ENCODE assay signal across 14 cellular contexts in the genomic region with DNA sequence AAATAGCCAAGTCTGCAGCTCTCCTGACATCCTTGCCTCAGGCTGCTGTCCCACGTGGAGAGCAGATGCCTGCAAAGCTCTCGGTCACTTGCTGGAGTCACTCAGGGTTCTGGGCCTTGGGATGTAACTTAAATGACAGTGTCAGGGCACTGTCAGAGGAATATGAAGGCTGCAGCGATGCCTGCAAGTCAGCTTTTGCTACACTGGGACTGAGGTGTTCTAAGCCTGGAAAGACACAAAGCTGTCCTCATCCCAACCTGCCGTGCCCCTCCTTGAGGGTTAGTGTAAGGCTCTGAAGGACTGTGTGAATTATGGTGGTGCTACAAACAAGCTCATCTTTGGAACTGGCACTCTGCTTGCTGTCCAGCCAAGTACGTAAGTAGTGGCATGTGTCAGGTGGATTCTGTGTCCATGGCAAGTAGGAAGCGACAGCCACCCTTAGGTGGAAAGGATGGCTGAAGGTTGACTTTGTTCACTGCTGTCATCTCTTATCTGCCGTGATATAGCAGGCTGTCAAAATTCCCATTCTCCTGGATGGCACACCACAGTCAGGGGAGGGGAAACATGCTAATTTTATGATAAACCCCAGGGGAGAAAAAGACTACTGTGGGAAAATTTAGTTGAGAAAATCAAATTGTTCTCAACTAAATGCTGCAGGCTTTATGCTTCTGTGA.
A peak's percentile ranks its signal among the peaks of the same experiment; 100 is the strongest.
DNase-seq lines count a peak whose midpoint lies in the region; ATAC-seq and TF ChIP-seq lines count a peak whose summit lies in the region.
"Had no signal": no experiment of that assay in that cellular context is flagged by ENCODE, and none has a peak within 500 bp of the region (broad histone marks: within the 10 kb centered on the region; RNA-seq: fewer than 3 reads in every experiment).

No MANE protein-coding gene starts in this region.

- ATAC-seq in memory B cell (ENCODE audit: low read depth), result no peak

- peak overlapping the region; percentile 88 for H3K27ac Mint-ChIP-seq in memory B cell
- H3K27ac Mint-ChIP-seq: H9 had no signal

- H3K4me3 ChIP-seq in BLaER1 treated with 17β-estradiol and CSF1 and Interleukin-3, amounts not matched to agents 10 nM and 100 nM, result no peak overlapping the region
- H3K4me3 ChIP-seq in GM06990 (replicated peaks; ENCODE audit: low read depth, low read length) (peak overlapping the region; percentile 61), SJSA1 (no peak overlapping the region), breast epithelium (no peak overlapping the region)
- H3K4me3 ChIP-seq: suprapubic skin had no signal

- peaks cover 67 to 93% (median 80%) of the 10 kb centered on the region in 10 experiments for H3K4me1 ChIP-seq in BLaER1 treated with 17β-estradiol and CSF1 and Interleukin-3, amounts not matched to agents 10 nM and 100 nM
- H3K4me1 ChIP-seq in SJSA1 (replicated peaks), result peaks cover 50% of the 10 kb centered on the region
- peaks cover 6 to 14% of the 10 kb centered on the region in 2 donors for H3K4me1 ChIP-seq in breast epithelium

- DNase-seq in GM06990 (ENCODE audit: extremely low read depth, insufficient read length) (peak; percentile 54), SJSA1 (ENCODE audit: low read depth in 1 of 2, low spot score in 2 of 2) (no peak), memory B cell (ENCODE audit: low spot score in 2 of 2) (no peak), breast epithelium (ENCODE audit: low spot score in 2 of 2) (no peak), NK-92 (lab: John Stamatoyannopoulos, UW; ENCODE audit: unreplicated experiment) (no peak)
- DNase-seq in stimulated activated CD4-positive, alpha-beta T cell treated with anti-CD3 and anti-CD28 coated beads, Interleukin-2, amount 100 ng/mL, for 48 hours, result no peak
- DNase-seq: Calu3, cortex of kidney, H9, NCI-H1105, NCI-H524, SHP77 had no signal

- TF ChIP-seq CTCF in GM06990 (IDR thresholded peaks at IDR 0.05; ENCODE audit: insufficient read depth, low read length, poor library complexity, severe bottlenecking), result no peak
- no peak for TF ChIP-seq CTCF in breast epithelium (IDR thresholded peaks at IDR 0.05)

- H3K27ac ChIP-seq in BLaER1 treated with 17β-estradiol and CSF1 and Interleukin-3, amounts not matched to agents 10 nM and 100 nM, result peak overlapping the region in 9 of 11 experiments; percentile 0 to 53 (median 44); a peak in 14 of 22 replicates
- H3K27ac ChIP-seq in SJSA1, result peak overlapping the region; percentile 78; the same call in 1 of the 2 replicates
- no peak overlapping the region for H3K27ac ChIP-seq in breast epithelium
- H3K27ac ChIP-seq: suprapubic skin had no signal

- H3K9me3 ChIP-seq in BLaER1 treated with 17β-estradiol and CSF1 and Interleukin-3, amounts not matched to agents 10 nM and 100 nM (replicated peaks in 1 of 11), result no peaks in the 10 kb centered on the region; a peak in 1 of 22 replicates
- H3K9me3 ChIP-seq in SJSA1 (replicated peaks), result no peaks in the 10 kb centered on the region
- H3K9me3 ChIP-seq in breast epithelium, result no peaks in the 10 kb centered on the region
- H3K9me3 ChIP-seq: suprapubic skin had no signal

- no peak for TF ChIP-seq POLR2A in breast epithelium (IDR thresholded peaks at IDR 0.05)

- no peaks in the 10 kb centered on the region for H3K36me3 Mint-ChIP-seq in memory B cell

- H3K4me1 Mint-ChIP-seq in memory B cell, result peaks cover 58% of the 10 kb centered on the region

- peaks cover 0 to 100% (median 0%) of the 10 kb centered on the region in 11 experiments; a peak in 6 of 22 replicates for H4K20me1 ChIP-seq in BLaER1 treated with 17β-estradiol and CSF1 and Interleukin-3, amounts not matched to agents 10 nM and 100 nM

- no peaks in the 10 kb centered on the region for H3K27me3 Mint-ChIP-seq in memory B cell

- no peaks in the 10 kb centered on the region for H3K9me3 Mint-ChIP-seq in memory B cell
- H3K9me3 Mint-ChIP-seq: H9 had no signal

- peak overlapping the region in 2 of 11 experiments; percentile 0 to 24; a peak in 2 of 22 replicates for H3K9ac ChIP-seq in BLaER1 treated with 17β-estradiol and CSF1 and Interleukin-3, amounts not matched to agents 10 nM and 100 nM

- H3K4me3 Mint-ChIP-seq in memory B cell, result peak overlapping the region; percentile 80
- H3K4me3 Mint-ChIP-seq: H9 had no signal

- peaks cover 0 to 100% (median 58%) of the 10 kb centered on the region in 11 experiments; a peak in 14 of 22 replicates for H3K36me3 ChIP-seq in BLaER1 treated with 17β-estradiol and CSF1 and Interleukin-3, amounts not matched to agents 10 nM and 100 nM
- H3K36me3 ChIP-seq in GM06990 (ENCODE audit: control insufficient read depth, insufficient read depth, low read length) (peaks cover 1% of the 10 kb centered on the region), SJSA1 (no peaks in the 10 kb centered on the region), breast epithelium (no peaks in the 10 kb centered on the region)
- H3K36me3 ChIP-seq: suprapubic skin had no signal

- peak overlapping the region; percentile 1 to 80 (median 36); a peak in 21 of 22 replicates for H3K4me2 ChIP-seq in BLaER1 treated with 17β-estradiol and CSF1 and Interleukin-3, amounts not matched to agents 10 nM and 100 nM

- H3K27me3 ChIP-seq in BLaER1 treated with 17β-estradiol and CSF1 and Interleukin-3, amounts not matched to agents 10 nM and 100 nM, result no peaks in the 10 kb centered on the region
- H3K27me3 ChIP-seq in GM06990 (replicated peaks; ENCODE audit: control insufficient read depth, insufficient read depth, low read length) (no peaks in the 10 kb centered on the region), SJSA1 (replicated peaks) (no peaks in the 10 kb centered on the region), breast epithelium (no peaks in the 10 kb centered on the region)
- H3K27me3 ChIP-seq: suprapubic skin had no signal

- intact Hi-C loops in breast epithelium (cut with DNase I; ENCODE audit: low total_unique reads), result no loop called here

Comparison
In these comparisons a context has a peak if more than half of its experiments do, and no peak if none do; other contexts are left out.
1. H3K27ac ChIP-seq: peak in BLaER1 treated with 17β-estradiol and CSF1 and Interleukin-3, amounts not matched to agents 10 nM and 100 nM (9 of 11) and SJSA1 (single experiment); none in breast epithelium (0 of 2).